Comparison of ENCODE assay signal across 2 cellular contexts in the genomic region with DNA sequence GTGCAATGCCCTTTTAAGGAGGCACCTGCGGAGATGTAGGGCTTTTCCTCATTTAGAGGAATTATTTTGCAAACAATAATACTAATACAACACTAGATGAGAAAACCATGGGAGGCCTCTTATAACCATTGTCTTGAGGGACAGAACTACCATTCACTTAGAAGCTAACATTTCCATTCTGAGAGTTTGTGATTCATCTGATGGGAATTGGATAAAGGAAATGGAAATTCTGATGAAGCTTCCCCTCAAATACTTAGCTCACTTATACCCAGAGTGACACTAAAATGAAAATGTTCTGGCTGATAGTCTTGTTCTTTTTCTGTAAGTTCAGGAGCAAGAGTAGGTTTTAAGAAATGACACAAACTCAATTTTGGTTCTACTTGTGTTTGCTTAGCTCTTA.
TF ChIP-seq lines count a peak whose summit lies in the region.

No MANE protein-coding gene starts in this region.

TF ChIP-seq in SK-N-SH treated with all-trans-retinoic acid at 6 μM for 48 hours, 23 proteins besides CTCF, POLR2A, EP300 and RAD21 (continued from another document):
- TF ChIP-seq POU6F1 (CRISPR knock-in tag; IDR thresholded peaks at IDR 0.05; ENCODE audit: borderline replicate concordance, low read depth) (no peak), ARNTL (CRISPR knock-in tag; IDR thresholded peaks at IDR 0.05; ENCODE audit: borderline replicate concordance, low read depth) (no peak), CSDC2 (CRISPR knock-in tag; IDR thresholded peaks at IDR 0.05) (no peak), ZC3H10 (CRISPR knock-in tag; IDR thresholded peaks at IDR 0.05) (no peak), ISL1 (CRISPR knock-in tag; IDR thresholded peaks at IDR 0.05) (no peak), BACH2 (CRISPR knock-in tag; IDR thresholded peaks at IDR 0.05; ENCODE audit: borderline replicate concordance) (no peak)
- TF ChIP-seq, protein P1, sequence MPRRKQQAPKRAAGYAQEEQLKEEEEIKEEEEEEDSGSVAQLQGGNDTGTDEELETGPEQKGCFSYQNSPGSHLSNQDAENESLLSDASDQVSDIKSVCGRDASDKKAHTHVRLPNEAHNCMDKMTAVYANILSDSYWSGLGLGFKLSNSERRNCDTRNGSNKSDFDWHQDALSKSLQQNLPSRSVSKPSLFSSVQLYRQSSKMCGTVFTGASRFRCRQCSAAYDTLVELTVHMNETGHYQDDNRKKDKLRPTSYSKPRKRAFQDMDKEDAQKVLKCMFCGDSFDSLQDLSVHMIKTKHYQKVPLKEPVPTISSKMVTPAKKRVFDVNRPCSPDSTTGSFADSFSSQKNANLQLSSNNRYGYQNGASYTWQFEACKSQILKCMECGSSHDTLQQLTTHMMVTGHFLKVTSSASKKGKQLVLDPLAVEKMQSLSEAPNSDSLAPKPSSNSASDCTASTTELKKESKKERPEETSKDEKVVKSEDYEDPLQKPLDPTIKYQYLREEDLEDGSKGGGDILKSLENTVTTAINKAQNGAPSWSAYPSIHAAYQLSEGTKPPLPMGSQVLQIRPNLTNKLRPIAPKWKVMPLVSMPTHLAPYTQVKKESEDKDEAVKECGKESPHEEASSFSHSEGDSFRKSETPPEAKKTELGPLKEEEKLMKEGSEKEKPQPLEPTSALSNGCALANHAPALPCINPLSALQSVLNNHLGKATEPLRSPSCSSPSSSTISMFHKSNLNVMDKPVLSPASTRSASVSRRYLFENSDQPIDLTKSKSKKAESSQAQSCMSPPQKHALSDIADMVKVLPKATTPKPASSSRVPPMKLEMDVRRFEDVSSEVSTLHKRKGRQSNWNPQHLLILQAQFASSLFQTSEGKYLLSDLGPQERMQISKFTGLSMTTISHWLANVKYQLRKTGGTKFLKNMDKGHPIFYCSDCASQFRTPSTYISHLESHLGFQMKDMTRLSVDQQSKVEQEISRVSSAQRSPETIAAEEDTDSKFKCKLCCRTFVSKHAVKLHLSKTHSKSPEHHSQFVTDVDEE (CRISPR knock-in tag; IDR thresholded peaks at IDR 0.05) = no peak
- TF ChIP-seq, protein P2, sequence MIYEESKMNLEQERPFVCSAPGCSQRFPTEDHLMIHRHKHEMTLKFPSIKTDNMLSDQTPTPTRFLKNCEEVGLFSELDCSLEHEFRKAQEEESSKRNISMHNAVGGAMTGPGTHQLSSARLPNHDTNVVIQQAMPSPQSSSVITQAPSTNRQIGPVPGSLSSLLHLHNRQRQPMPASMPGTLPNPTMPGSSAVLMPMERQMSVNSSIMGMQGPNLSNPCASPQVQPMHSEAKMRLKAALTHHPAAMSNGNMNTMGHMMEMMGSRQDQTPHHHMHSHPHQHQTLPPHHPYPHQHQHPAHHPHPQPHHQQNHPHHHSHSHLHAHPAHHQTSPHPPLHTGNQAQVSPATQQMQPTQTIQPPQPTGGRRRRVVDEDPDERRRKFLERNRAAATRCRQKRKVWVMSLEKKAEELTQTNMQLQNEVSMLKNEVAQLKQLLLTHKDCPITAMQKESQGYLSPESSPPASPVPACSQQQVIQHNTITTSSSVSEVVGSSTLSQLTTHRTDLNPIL (CRISPR knock-in tag; IDR thresholded peaks at IDR 0.05; ENCODE audit: low read depth) = no peak
- TF ChIP-seq, protein P3, sequence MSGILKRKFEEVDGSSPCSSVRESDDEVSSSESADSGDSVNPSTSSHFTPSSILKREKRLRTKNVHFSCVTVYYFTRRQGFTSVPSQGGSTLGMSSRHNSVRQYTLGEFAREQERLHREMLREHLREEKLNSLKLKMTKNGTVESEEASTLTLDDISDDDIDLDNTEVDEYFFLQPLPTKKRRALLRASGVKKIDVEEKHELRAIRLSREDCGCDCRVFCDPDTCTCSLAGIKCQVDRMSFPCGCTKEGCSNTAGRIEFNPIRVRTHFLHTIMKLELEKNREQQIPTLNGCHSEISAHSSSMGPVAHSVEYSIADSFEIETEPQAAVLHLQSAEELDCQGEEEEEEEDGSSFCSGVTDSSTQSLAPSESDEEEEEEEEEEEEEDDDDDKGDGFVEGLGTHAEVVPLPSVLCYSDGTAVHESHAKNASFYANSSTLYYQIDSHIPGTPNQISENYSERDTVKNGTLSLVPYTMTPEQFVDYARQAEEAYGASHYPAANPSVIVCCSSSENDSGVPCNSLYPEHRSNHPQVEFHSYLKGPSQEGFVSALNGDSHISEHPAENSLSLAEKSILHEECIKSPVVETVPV (CRISPR knock-in tag; IDR thresholded peaks at IDR 0.05) = no peak

TF ChIP-seq in HepG2, 621 proteins besides CTCF, POLR2A, EP300 and RAD21 (continued from another document):
- TF ChIP-seq ZNF281 (CRISPR knock-in tag; IDR thresholded peaks at IDR 0.05; ENCODE audit: borderline replicate concordance) (no peak), ZNF235 (CRISPR knock-in tag; IDR thresholded peaks at IDR 0.05; ENCODE audit: borderline replicate concordance) (no peak), ZNF569 (CRISPR knock-in tag; IDR thresholded peaks at IDR 0.05; ENCODE audit: borderline replicate concordance) (no peak)
TF ChIP-seq in HepG2: peak in this region for 0.
